7 cellular contexts compared by ENCODE assay signal in the genomic region with DNA sequence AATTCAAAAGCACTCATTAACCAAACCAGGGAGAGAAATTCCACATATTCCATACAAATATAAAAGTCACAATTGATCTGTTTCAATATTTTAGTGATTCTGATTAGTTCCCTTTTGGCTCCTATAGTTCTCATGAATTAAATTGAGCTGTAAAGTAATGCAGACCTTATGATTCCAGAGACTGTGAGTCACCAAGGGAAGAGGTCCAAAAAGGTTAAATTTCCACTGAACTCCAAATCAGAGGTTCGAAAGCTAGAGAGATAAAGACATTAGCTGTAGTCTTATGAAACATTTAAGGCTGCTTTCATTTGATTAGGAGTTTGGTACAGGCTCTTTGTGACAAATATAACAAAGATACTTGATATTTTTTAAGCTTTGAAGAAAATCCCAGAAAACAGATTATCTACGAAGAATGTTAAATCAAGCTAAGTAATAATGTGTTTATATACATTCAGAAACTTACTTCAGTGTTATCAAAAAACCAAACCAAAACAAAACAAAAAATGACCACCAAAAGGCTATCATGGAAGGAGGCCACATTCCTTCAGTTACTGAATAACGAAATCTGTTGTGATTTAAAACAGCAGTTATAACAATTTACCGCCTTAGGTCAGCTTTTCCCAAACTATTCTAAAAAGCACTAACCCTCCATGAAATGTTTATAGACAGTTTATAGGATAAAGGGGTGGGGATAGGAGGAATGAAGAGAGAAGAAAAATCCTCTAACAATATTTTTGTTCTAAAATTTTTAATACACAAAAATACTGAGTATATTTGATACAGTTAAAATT. TPM values are rescaled to one million over a fixed set of nuclear protein-coding genes. Genes with fewer than 3 reads are reported as not detected.
DNase-seq lines count a peak whose midpoint lies in the region; ATAC-seq, FAIRE-seq and TF ChIP-seq lines count a peak whose summit lies in the region.
"Not testable (repeated sequence)": the region's sequence is repeated elsewhere in the genome, so short reads cannot be mapped to it uniquely, and the experiment has no call there.

No MANE protein-coding gene starts in this region.

- dilution Hi-C loops in IMR-90 (cut with HindIII; ENCODE audit: low sequenced_read_pairs, unreplicated experiment): not testable (repeated sequence)

- H3K9me3 ChIP-seq in IMR-90 (ENCODE audit: control insufficient read depth, insufficient read depth, low read length); astrocyte (ENCODE audit: insufficient read depth, low read depth, low read length); hepatocyte (ENCODE audit: low read depth): not testable (repeated sequence)

- not testable (repeated sequence) for H3K4me1 ChIP-seq in IMR-90 (ENCODE audit: control insufficient read depth, insufficient read depth, low read length); astrocyte (ENCODE audit: insufficient read depth, low read length); hepatocyte (ENCODE audit: insufficient read depth)

- not testable (repeated sequence) for H3K9me1 ChIP-seq in IMR-90 (ENCODE audit: insufficient read depth, low read length)

- not testable (repeated sequence) for H2BK5ac ChIP-seq in IMR-90 (ENCODE audit: low read depth, low read length, poor library complexity, severe bottlenecking)

- H3K27me3 ChIP-seq in IMR-90 (ENCODE audit: control insufficient read depth, insufficient read depth, low read length); astrocyte (ENCODE audit: insufficient read depth, low read length); hepatocyte: not testable (repeated sequence)

- H2AK9ac ChIP-seq in IMR-90 (replicated peaks; ENCODE audit: low read depth, low read length, poor library complexity): not testable (repeated sequence)

- H3K4me2 ChIP-seq in IMR-90 (ENCODE audit: low read depth, low read length); astrocyte (ENCODE audit: low read length); hepatocyte: not testable (repeated sequence)

- not testable (repeated sequence) for H2AK5ac ChIP-seq in IMR-90 (ENCODE audit: low read depth, low read length)

- H3K79me2 ChIP-seq in astrocyte (ENCODE audit: insufficient read depth, low read length); hepatocyte: not testable (repeated sequence)

- TF ChIP-seq CTCF in IMR-90 (conservative IDR thresholded peaks at IDR 0.05; ENCODE audit: low read depth, low read length); astrocyte (IDR thresholded peaks at IDR 0.05; ENCODE audit: insufficient read depth, low read depth, low read length); hepatocyte (IDR thresholded peaks at IDR 0.05; ENCODE audit: poor library complexity): not testable (repeated sequence)

- intact Hi-C loops in IMR-90 (cut with micrococcal nuclease): not testable (repeated sequence)

- H4K5ac ChIP-seq in IMR-90 (ENCODE audit: low read depth, low read length): not testable (repeated sequence)

- H3K36me3 Mint-ChIP-seq in astrocyte (ENCODE audit: low read depth, unreplicated experiment): not testable (repeated sequence)

- H3K4ac ChIP-seq in IMR-90 (ENCODE audit: low read depth, low read length): not testable (repeated sequence)

- not testable (repeated sequence) for H3K23ac ChIP-seq in IMR-90 (ENCODE audit: low read depth, low read length)

- H3K27me3 Mint-ChIP-seq in astrocyte (ENCODE audit: low read depth, unreplicated experiment): not testable (repeated sequence)

- H3K4me3 Mint-ChIP-seq in astrocyte (ENCODE audit: unreplicated experiment): not testable (repeated sequence)

- H3K56ac ChIP-seq in IMR-90 (ENCODE audit: extremely low read depth, insufficient read depth, low read length): not testable (repeated sequence)

- H4K8ac ChIP-seq in IMR-90 (ENCODE audit: low read depth in 2 of 2, low read length in 2 of 2): not testable (repeated sequence)

- H3K79me1 ChIP-seq in IMR-90 (ENCODE audit: low read depth in 1 of 2, low read length in 2 of 2): not testable (repeated sequence)

- H3K9ac ChIP-seq in IMR-90 (ENCODE audit: low read depth, low read length); astrocyte (ENCODE audit: low read length): not testable (repeated sequence)

- not testable (repeated sequence) for H2BK20ac ChIP-seq in IMR-90 (ENCODE audit: low read depth, low read length)

- H4K20me1 ChIP-seq in IMR-90 (ENCODE audit: insufficient read depth, low read length); astrocyte (ENCODE audit: insufficient read depth, low read length); hepatocyte (ENCODE audit: insufficient read depth, poor library complexity, severe bottlenecking): not testable (repeated sequence)

- peak; percentile 94 for FAIRE-seq in RCC 7860 (lab: Jason Lieb, UNC)
- not testable (repeated sequence) for FAIRE-seq in astrocyte (lab: Jason Lieb, UNC)

- H3K4me3 ChIP-seq in IMR-90 (ENCODE audit: insufficient read depth, low read depth, low read length); astrocyte (ENCODE audit: insufficient read depth, low read depth, low read length); hepatocyte: not testable (repeated sequence)

- not testable (repeated sequence) for H3K9me3 Mint-ChIP-seq in astrocyte (ENCODE audit: unreplicated experiment)

- not testable (repeated sequence) for H2BK15ac ChIP-seq in IMR-90 (ENCODE audit: low read depth, low read length)

- not testable (repeated sequence) for H3K14ac ChIP-seq in IMR-90 (replicated peaks; ENCODE audit: low read depth, low read length)

- not testable (repeated sequence) for H3K27ac ChIP-seq in IMR-90 (ENCODE audit: insufficient read depth, low read length); astrocyte (ENCODE audit: low read depth, low read length)
- peak overlapping the region; percentile 16 for H3K27ac ChIP-seq in hepatocyte

- not testable (repeated sequence) for H4K91ac ChIP-seq in IMR-90 (ENCODE audit: insufficient read depth, low read depth, low read length)

- not testable (repeated sequence) for BruUV-seq in IMR-90 (replicated peaks; lab: Mats Ljungman, UMichigan)

- POLR2A ChIA-PET in IMR-90 (lab: Charles Lee; ENCODE audit: unreplicated experiment): not testable (repeated sequence)

- TF ChIP-seq RAD21 in IMR-90 (IDR thresholded peaks at IDR 0.05; ENCODE audit: low read length): not testable (repeated sequence)

- H3K4me1 Mint-ChIP-seq in astrocyte (ENCODE audit: low read depth, unreplicated experiment): not testable (repeated sequence)

- TF ChIP-seq POLR2A in IMR-90 (IDR thresholded peaks at IDR 0.05; ENCODE audit: low read depth, low read length): not testable (repeated sequence)

- H2AFZ ChIP-seq in IMR-90 (replicated peaks; ENCODE audit: low read length, poor library complexity); astrocyte (ENCODE audit: low read depth, low read length); hepatocyte: not testable (repeated sequence)

- not testable (repeated sequence) for H3K18ac ChIP-seq in IMR-90 (ENCODE audit: low read depth, low read length)

- CTCF ChIA-PET in IMR-90 (lab: Yijun Ruan, JAX): not testable (repeated sequence)

- ATAC-seq in IMR-90 (ENCODE audit: low read depth) (peak; percentile 72), SK-N-SH treated with all-trans-retinoic acid at 6 μM for 48 hours (peak; percentile 83)

- WGBS in IMR-90 (ENCODE audit: extremely low coverage in 2 of 2, insufficient read length in 1 of 2), 2 experiments: no CpG with 5 or more reads among the region's 4 CpGs
- 55% methylated on average over 4 of the region's 4 CpGs for WGBS in hepatocyte (ENCODE audit: low lambda C conversion rate, missing lambda C conversion rate)

- H3K36me3 ChIP-seq in IMR-90 (ENCODE audit: control insufficient read depth, insufficient read depth, low read length); astrocyte (ENCODE audit: insufficient read depth, low read length); hepatocyte (replicated peaks; ENCODE audit: insufficient read depth, low read depth): not testable (repeated sequence)

- H3K27ac Mint-ChIP-seq in astrocyte (ENCODE audit: unreplicated experiment): peak overlapping the region; percentile 26

- DNase-seq in ACHN: peak; percentile 23
- peak; percentile 12 for DNase-seq in IMR-90
- DNase-seq in RCC 7860 (ENCODE audit: low spot score); astrocyte (ENCODE audit: low read depth); hepatocyte (ENCODE audit: low spot score): not testable (repeated sequence)
- peak; percentile 8 for DNase-seq in fibroblast of peridontal ligament (ENCODE audit: extremely low read depth)

- in situ Hi-C loops in ACHN (cut with HindIII; ENCODE audit: low pct_ligation_motif_present, low pct_unique_long_range_greater_than_20kb, low sequenced_read_pairs); IMR-90 (cut with MboI; ENCODE audit: low sequenced_read_pairs): not testable (repeated sequence)

- not testable (repeated sequence) for H2BK120ac ChIP-seq in IMR-90 (ENCODE audit: low read depth, low read length)

- H3K9me2 ChIP-seq in hepatocyte (replicated peaks; ENCODE audit: insufficient read depth): not testable (repeated sequence)

TF ChIP-seq in SK-N-SH treated with all-trans-retinoic acid at 6 μM for 48 hours, 23 proteins besides CTCF, POLR2A, EP300 and RAD21:
- TF ChIP-seq ZFP3 (CRISPR knock-in tag; IDR thresholded peaks at IDR 0.05) (peak; percentile 98), ISL1 (CRISPR knock-in tag; IDR thresholded peaks at IDR 0.05) (peak; percentile 74)
TF ChIP-seq in SK-N-SH treated with all-trans-retinoic acid at 6 μM for 48 hours: peak in this region for 2; not testable (repeated sequence) for 21.

RNA-seq across cellular contexts. Expression of a gene that starts 33.3 kb away (rescaled TPM):
- total RNA-seq in IMR-90 (2012; rRNA removed) (24.4 and 32.2 TPM in 2 replicates), astrocyte (36.4 and 37.7 TPM in 2 replicates), hepatocyte (27.8 and 33.3 TPM in 2 replicates)
- polyA plus RNA-seq in IMR-90 (2012; rRNA removed) (7.5 and 8.6 TPM in 2 replicates), hepatocyte (19.0 and 20.4 TPM in 2 replicates)
- 2.1 and 3.3 TPM in 2 replicates for polyA plus RNA-seq in IMR-90 (2012; cell fraction: cytosol; rRNA removed)
- 3.5 and 10.6 TPM in 2 replicates for polyA plus RNA-seq in IMR-90 (2012; cell fraction: nucleus; rRNA removed; ENCODE audit: low replicate concordance)

RNA-seq across cellular contexts. Expression of a gene that starts 33.4 kb away (rescaled TPM):
- total RNA-seq in IMR-90 (2012; rRNA removed) (13.8 and 19.2 TPM in 2 replicates), astrocyte (17.6 and 21.2 TPM in 2 replicates), hepatocyte (16.6 and 18.5 TPM in 2 replicates)
- polyA plus RNA-seq in IMR-90 (2012; rRNA removed) (12.9 and 14.2 TPM in 2 replicates), hepatocyte (15.0 and 22.6 TPM in 2 replicates)
- 6.4 and 9.3 TPM in 2 replicates for polyA plus RNA-seq in IMR-90 (2012; cell fraction: cytosol; rRNA removed)
- 21.6 and 35.9 TPM in 2 replicates for polyA plus RNA-seq in IMR-90 (2012; cell fraction: nucleus; rRNA removed; ENCODE audit: low replicate concordance)
